8 cellular contexts compared by ENCODE assay signal in genomic region chr19:15418112-15418587, GRCh38. TPM values are rescaled to one million over a fixed set of nuclear protein-coding genes. Genes with fewer than 3 reads are reported as not detected.
DNase-seq lines count a peak whose midpoint lies in the region; ATAC-seq, FAIRE-seq and TF ChIP-seq lines count a peak whose summit lies in the region.

No MANE protein-coding gene starts in this region.

- H3K9ac ChIP-seq in HUES48 (ENCODE audit: low read depth, low read length), result peak overlapping the region; percentile 98

- H3K27ac ChIP-seq in HUES48 (ENCODE audit: low read depth, low read length), result peak overlapping the region; percentile 86
- peak overlapping the region; percentile 42 to 93 (median 90) for H3K27ac ChIP-seq in heart right ventricle
- peak overlapping the region; percentile 85 to 94 (median 90) for H3K27ac ChIP-seq in sigmoid colon

- H3K27ac Mint-ChIP-seq in activated CD8-positive, alpha-beta T cell treated with anti-CD3 and anti-CD28 coated beads, Interleukin-2, amount 10 ng/mL, durations not matched to agents 7 days and 5 days, result peak overlapping the region; percentile 99

- H3K27me3 ChIP-seq in HUES48 (ENCODE audit: control insufficient read depth, insufficient read depth, low read length) (no peaks in the 10 kb centered on the region), heart right ventricle (no peaks in the 10 kb centered on the region), sigmoid colon (no peaks in the 10 kb centered on the region)

- no peak for TF ChIP-seq POLR2A in sigmoid colon (IDR thresholded peaks at IDR 0.05)
- no peak for TF ChIP-seq POLR2A in GM12891 (IDR thresholded peaks at IDR 0.05; ENCODE audit: low read depth, low read length)

- CTCF ChIA-PET in AG04449 (lab: Yijun Ruan, JAX), result interaction anchor here (0.6 to 3.9 kb wide), 8 partner anchors 8 to 137 kb away, joined by 3 to 39 read pairs (median 6); no protein-coding TSS in a partner anchor
- CTCF ChIA-PET in activated CD8-positive, alpha-beta T cell treated with anti-CD3 and anti-CD28 coated beads, Interleukin-2, amount 10 ng/mL, durations not matched to agents 7 days and 5 days (lab: Charles Lee), result interaction anchor here (0.9 to 8.6 kb wide), 22 partner anchors 8 to 767 kb away, joined by 3 to 259 read pairs (median 10); partner anchors contain the start of genes AKAP8 and FAM32A

- H3K9me3 Mint-ChIP-seq in activated CD8-positive, alpha-beta T cell treated with anti-CD3 and anti-CD28 coated beads, Interleukin-2, amount 10 ng/mL, durations not matched to agents 7 days and 5 days (ENCODE audit: insufficient read depth), result no peaks in the 10 kb centered on the region

- POLR2A ChIA-PET in AG04449 (lab: Yijun Ruan, JAX), result interaction anchor here (1.3 to 3.2 kb wide), 4 partner anchors 13 to 38 kb away, joined by 6 to 44 read pairs (median 18); partner anchors contain the start of gene AKAP8
- POLR2A ChIA-PET in activated CD8-positive, alpha-beta T cell treated with anti-CD3 and anti-CD28 coated beads, Interleukin-2, amount 10 ng/mL, durations not matched to agents 7 days and 5 days (lab: Charles Lee), result interaction anchor here (0.5 to 5.0 kb wide), 19 partner anchors 8 to 142 kb away, joined by 3 to 44 read pairs (median 8); partner anchors contain the start of genes AKAP8, RASAL3 and WIZ

- H3K4me3 ChIP-seq in AG04449 (ENCODE audit: low read depth, low read length) (peak overlapping the region; percentile 96), HUES48 (ENCODE audit: low read depth, low read length) (peak overlapping the region; percentile 100), heart right ventricle (peak overlapping the region; percentile 69 to 99 (median 92)), sigmoid colon (peak overlapping the region; percentile 73 to 81 (median 78))

- peak overlapping the region; percentile 99 for H3K4me3 Mint-ChIP-seq in activated CD8-positive, alpha-beta T cell treated with anti-CD3 and anti-CD28 coated beads, Interleukin-2, amount 10 ng/mL, durations not matched to agents 7 days and 5 days

- H3K4me1 Mint-ChIP-seq in activated CD8-positive, alpha-beta T cell treated with anti-CD3 and anti-CD28 coated beads, Interleukin-2, amount 10 ng/mL, durations not matched to agents 7 days and 5 days (ENCODE audit: low read depth), result peaks cover 44% of the 10 kb centered on the region

- WGBS in heart right ventricle, 2 donors, result 0 to 1% methylated on average over 22 of the region's 22 CpGs
- WGBS in sigmoid colon, 2 donors, result 0 to 1% methylated on average over 22 of the region's 22 CpGs

- H3K4me1 ChIP-seq in HUES48 (ENCODE audit: control insufficient read depth, insufficient read depth, low read length) (peaks cover 11% of the 10 kb centered on the region), heart right ventricle (peaks cover 10 to 76% (median 43%) of the 10 kb centered on the region in 9 donors), sigmoid colon (peaks cover 0 to 54% (median 49%) of the 10 kb centered on the region in 4 donors)

- DNase-seq in AG04449 (ENCODE audit: low read depth, low spot score) (no peak), heart right ventricle (peak in 1 of 2 donors; percentile 37), sigmoid colon (peak; percentile 78), sciatic nerve (ENCODE audit: low spot score) (no peak), GM12891 (ENCODE audit: insufficient read length, low spot score) (no peak)
- DNase-seq in activated CD8-positive, alpha-beta T cell treated with anti-CD3 and anti-CD28 coated beads, Interleukin-2, amount 10 ng/mL, durations not matched to agents 7 days and 5 days, result no peak

- no peaks in the 10 kb centered on the region for H3K27me3 Mint-ChIP-seq in activated CD8-positive, alpha-beta T cell treated with anti-CD3 and anti-CD28 coated beads, Interleukin-2, amount 10 ng/mL, durations not matched to agents 7 days and 5 days (ENCODE audit: low read depth)

- TF ChIP-seq CTCF in AG04449 (IDR thresholded peaks at IDR 0.05; ENCODE audit: insufficient read depth, low read length, missing control alignments), result no peak
- TF ChIP-seq CTCF in heart right ventricle (IDR thresholded peaks at IDR 0.05), result no peak
- no peak for TF ChIP-seq CTCF in sigmoid colon (IDR thresholded peaks at IDR 0.05)

- ATAC-seq in activated CD8-positive, alpha-beta T cell treated with anti-CD3 and anti-CD28 coated beads, Interleukin-2, amount 10 ng/mL, durations not matched to agents 7 days and 5 days, result no peak
- ATAC-seq in heart right ventricle (peak in 4 of 8 donors; percentile 0 to 6 (median 2)), sciatic nerve (no peak), HG03175 (IDR thresholded peaks at IDR 0.05; ENCODE audit: unreplicated experiment) (no peak)

- no peak for TF ChIP-seq EP300 in sigmoid colon (IDR thresholded peaks at IDR 0.05)

- FAIRE-seq in GM12891 (lab: Jason Lieb, UNC), result no peak

- H3K36me3 ChIP-seq in HUES48 (ENCODE audit: control insufficient read depth, insufficient read depth, low read length), result peaks cover 31% of the 10 kb centered on the region
- H3K36me3 ChIP-seq in heart right ventricle, result peaks cover 0 to 41% (median 10%) of the 10 kb centered on the region in 9 donors
- H3K36me3 ChIP-seq in sigmoid colon, result peaks cover 7 to 25% (median 10%) of the 10 kb centered on the region in 4 donors

- H3K9me3 ChIP-seq in HUES48 (ENCODE audit: control insufficient read depth, insufficient read depth, low read length) (no peaks in the 10 kb centered on the region), heart right ventricle (peaks cover 0 to 2% (median 0%) of the 10 kb centered on the region in 11 donors), sigmoid colon (peaks cover 0 to 2% (median 0%) of the 10 kb centered on the region in 4 donors)

- intact Hi-C loops in heart right ventricle (cut with DNase I), result loop anchor here in 7 of 10 donors (2.0 to 10.0 kb wide), 7 partner anchors 34 to 166 kb away; partner anchors contain the start of gene AKAP8 (in 2 of the 7)
- intact Hi-C loops in sigmoid colon (cut with DNase I), result loop anchor here (1.0 to 5.0 kb wide), 3 partner anchors 31 to 86 kb away; partner anchors contain the start of genes AKAP8, BRD4 and WIZ
- intact Hi-C loops in sciatic nerve (cut with DNase I), result no loop called here

- peaks cover 38% of the 10 kb centered on the region for H3K36me3 Mint-ChIP-seq in activated CD8-positive, alpha-beta T cell treated with anti-CD3 and anti-CD28 coated beads, Interleukin-2, amount 10 ng/mL, durations not matched to agents 7 days and 5 days (ENCODE audit: low read depth)

TF ChIP-seq in GM12891, 5 proteins besides CTCF, POLR2A, EP300 and RAD21:
- TF ChIP-seq TAF1 (IDR thresholded peaks at IDR 0.05; ENCODE audit: low read depth, low read length) (no peak), POLR2AphosphoS5 (IDR thresholded peaks at IDR 0.05; ENCODE audit: low read depth, low read length) (no peak), POU2F2 (IDR thresholded peaks at IDR 0.05; ENCODE audit: low read depth, low read length) (no peak)

RNA-seq across cellular contexts. Expression of gene AKAP8L, which starts 0.6 kb away (rescaled TPM):
- total RNA-seq in activated CD8-positive, alpha-beta T cell treated with anti-CD3 and anti-CD28 coated beads, Interleukin-2, amount 10 ng/mL, durations not matched to agents 7 days and 5 days, result 10 to 100 TPM; 83.8 to 86.7 TPM
- total RNA-seq in heart right ventricle (100 to 1,000 TPM in 1 of 10 donors, 10 to 100 TPM in 9; 45.2 to 101 (median 63.1) TPM), sigmoid colon (100 to 1,000 TPM in 2 of 4 donors, 10 to 100 TPM in 2; 90.5 to 145 (median 101) TPM), sciatic nerve (109 TPM)
- polyA plus RNA-seq in heart right ventricle (100 to 1,000 TPM in 1 of 2 donors, 10 to 100 TPM in 1; 53.6 to 140 TPM), sigmoid colon (10 to 100 TPM; 15.0 to 67.5 (median 22.8) TPM)
- polyA plus RNA-seq in GM12891 (2012; ENCODE audit: low read depth, missing spikeins), result 37.3 TPM

RNA-seq across cellular contexts. Expression of gene WIZ, which starts 31.6 kb away (rescaled TPM):
- total RNA-seq in activated CD8-positive, alpha-beta T cell treated with anti-CD3 and anti-CD28 coated beads, Interleukin-2, amount 10 ng/mL, durations not matched to agents 7 days and 5 days, result 10 to 100 TPM; 31.6 to 32.7 TPM
- 10 to 100 TPM; 19.5 to 34.3 (median 21.3) TPM for total RNA-seq in heart right ventricle
- 10 to 100 TPM; 18.7 to 25.7 TPM for polyA plus RNA-seq in heart right ventricle
- 10 to 100 TPM; 16.3 to 49.6 (median 28.4) TPM for total RNA-seq in sigmoid colon
- 10 to 100 TPM in 1 of 3 donors, 1 to 10 TPM in 2; 7.8 to 18.3 (median 9.2) TPM for polyA plus RNA-seq in sigmoid colon
- total RNA-seq in sciatic nerve, result 30.2 TPM
- polyA plus RNA-seq in GM12891 (2012; ENCODE audit: low read depth, missing spikeins), result 9.0 TPM

RNA-seq across cellular contexts. Expression of gene AKAP8, which starts 38.6 kb away (rescaled TPM):
- 10 to 100 TPM; 47.4 to 48.0 TPM for total RNA-seq in activated CD8-positive, alpha-beta T cell treated with anti-CD3 and anti-CD28 coated beads, Interleukin-2, amount 10 ng/mL, durations not matched to agents 7 days and 5 days
- total RNA-seq in heart right ventricle (10 to 100 TPM; 15.7 to 32.2 (median 18.6) TPM), sigmoid colon (10 to 100 TPM; 15.0 to 43.8 (median 21.4) TPM), sciatic nerve (51.9 TPM)
- polyA plus RNA-seq in heart right ventricle (10 to 100 TPM; 12.8 to 21.8 TPM), sigmoid colon (10 to 100 TPM; 11.4 to 19.8 (median 11.6) TPM)
- 14.3 TPM for polyA plus RNA-seq in GM12891 (2012; ENCODE audit: low read depth, missing spikeins)

RNA-seq across cellular contexts. Expression of gene RASAL3, which starts 46.2 kb away (rescaled TPM):
- total RNA-seq in activated CD8-positive, alpha-beta T cell treated with anti-CD3 and anti-CD28 coated beads, Interleukin-2, amount 10 ng/mL, durations not matched to agents 7 days and 5 days, result 100 to 1,000 TPM; 104 to 107 TPM
- total RNA-seq in heart right ventricle (1 to 10 TPM in 5 of 10 donors, under 1 TPM in 5; 0.19 to 6.6 (median 0.85) TPM), sigmoid colon (1 to 10 TPM; 1.1 to 2.0 (median 1.5) TPM), sciatic nerve (6.1 TPM)
- polyA plus RNA-seq in heart right ventricle (1 to 10 TPM in 1 of 2 donors, under 1 TPM in 1; 0.64 to 1.6 TPM), sigmoid colon (10 to 100 TPM in 1 of 3 donors, 1 to 10 TPM in 1, under 1 TPM in 1; 0.60 to 20.3 (median 1.6) TPM)
- polyA plus RNA-seq in GM12891 (2012; ENCODE audit: low read depth, missing spikeins), result 31.9 TPM
